In genomic region chr1:38873027-38873969, GRCh38 we compare ENCODE assay signal across 8 cellular contexts. TPM values are rescaled to one million over a fixed set of nuclear protein-coding genes. Genes with fewer than 3 reads are reported as not detected.
A peak's percentile ranks its signal among the peaks of the same experiment; 100 is the strongest.
DNase-seq lines count a peak whose midpoint lies in the region; ATAC-seq and TF ChIP-seq lines count a peak whose summit lies in the region.

A gene with protein sequence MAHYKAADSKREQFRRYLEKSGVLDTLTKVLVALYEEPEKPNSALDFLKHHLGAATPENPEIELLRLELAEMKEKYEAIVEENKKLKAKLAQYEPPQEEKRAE (minus strand): TSS chr1:38873348. CDS start chr1:38873305, 43 bp downstream.

- peaks cover 3 to 9% of the 10 kb centered on the region in 2 donors for H3K36me3 Mint-ChIP-seq in CD14-positive monocyte

- H3K9me3 ChIP-seq in liver (ENCODE audit: control insufficient read depth in 4 of 4, low read length in 3 of 4) = no peaks in the 10 kb centered on the region

- peaks cover 0 to 3% (median 0%) of the 10 kb centered on the region in 4 donors for H3K36me3 ChIP-seq in liver (ENCODE audit: control insufficient read depth in 4 of 4, insufficient read depth in 3 of 4, low read depth in 1 of 4, low read length in 3 of 4)

- peaks cover 22% of the 10 kb centered on the region for H3K4me1 Mint-ChIP-seq in CD14-positive monocyte

- H3K27ac ChIP-seq in dorsolateral prefrontal cortex (peak within 1 kb of the TSS in 44 of 59 donors; percentile 30 to 88 (median 68)), liver (ENCODE audit: low read depth in 1 of 2, low read length in 2 of 2) (peak within 1 kb of the TSS; percentile 34 to 59)

- DNase-seq in CD14-positive monocyte (ENCODE audit: low spot score) (peak; percentile 93), NCI-H82 (lab: John Stamatoyannopoulos, UW) (peak; percentile 98), dorsolateral prefrontal cortex (peak; percentile 89 to 99 (median 96))
- DNase-seq in activated CD4-positive, alpha-beta T cell treated with anti-CD3 and anti-CD28 coated beads, Interleukin-2, amount 50 U/mL, for 48 hours = peak; percentile 94 to 96
- peak; percentile 96 for DNase-seq in stimulated activated CD4-positive, alpha-beta T cell treated with anti-CD3 and anti-CD28 coated beads, Interleukin-4, amount 100 ng/mL, for 24 hours

- H3K27me3 ChIP-seq in dorsolateral prefrontal cortex = no peaks in the 10 kb centered on the region
- H3K27me3 ChIP-seq in liver (ENCODE audit: control insufficient read depth in 4 of 4, insufficient read depth in 4 of 4, low read length in 3 of 4) = no peaks in the 10 kb centered on the region

- peak within 1 kb of the TSS; percentile 63 to 88 (median 81) for H3K27ac Mint-ChIP-seq in CD14-positive monocyte

- WGBS in liver = under 1% methylated on average over 69 of the region's 69 CpGs

- no peaks in the 10 kb centered on the region for H3K9me3 Mint-ChIP-seq in CD14-positive monocyte

- intact Hi-C loops in CD14-positive monocyte (cut with micrococcal nuclease) = no loop called here
- intact Hi-C loops in dorsolateral prefrontal cortex (cut with DNase I) = loop anchor here in 1 of 2 donors (5.0 kb wide), 1 partner anchor 119 kb away; the partner anchor contains the start of gene AKIRIN1

- TF ChIP-seq RAD21 in liver (IDR thresholded peaks at IDR 0.05) = peak; percentile 55 to 65

- H3K4me1 ChIP-seq in liver (ENCODE audit: control insufficient read depth in 4 of 4, insufficient read depth in 4 of 4, low read length in 3 of 4) = peaks cover 0 to 21% (median 19%) of the 10 kb centered on the region in 4 donors

- H3K4me3 Mint-ChIP-seq in CD14-positive monocyte = peak within 1 kb of the TSS; percentile 92

- ATAC-seq in GM19397 (IDR thresholded peaks at IDR 0.05; ENCODE audit: unreplicated experiment) = peak; percentile 98
- peak; percentile 97 for ATAC-seq in HG03571 (IDR thresholded peaks at IDR 0.05; ENCODE audit: unreplicated experiment)

- peaks cover 0 to 2% (median 2%) of the 10 kb centered on the region in 3 donors for H3K27me3 Mint-ChIP-seq in CD14-positive monocyte (ENCODE audit: low read depth in 3 of 3)

- TF ChIP-seq CTCF in CD14-positive monocyte (IDR thresholded peaks at IDR 0.05) (no peak), dorsolateral prefrontal cortex (IDR thresholded peaks at IDR 0.05 in 54 of 56, conservative IDR thresholded peaks at IDR 0.05 in 2 of 56; ENCODE audit: low read depth in 1 of 56, partially characterized antibody in 56 of 56) (peak in 48 of 56 donors; percentile 7 to 66 (median 32)), liver (IDR thresholded peaks at IDR 0.05; ENCODE audit: low read depth, low read length, missing input control) (peak; percentile 34)

- H3K4me3 ChIP-seq in dorsolateral prefrontal cortex (peak within 1 kb of the TSS; percentile 56 to 99 (median 81)), liver (ENCODE audit: low read depth in 1 of 3, low read length in 3 of 3) (peak within 1 kb of the TSS; percentile 69 to 98 (median 95))

- H3K9ac ChIP-seq in liver (ENCODE audit: low read depth in 1 of 2, low read length in 2 of 2) = peak within 1 kb of the TSS; percentile 74 to 96

TF ChIP-seq in liver, 16 proteins besides CTCF, POLR2A, EP300 and RAD21:
- TF ChIP-seq, protein P1, sequence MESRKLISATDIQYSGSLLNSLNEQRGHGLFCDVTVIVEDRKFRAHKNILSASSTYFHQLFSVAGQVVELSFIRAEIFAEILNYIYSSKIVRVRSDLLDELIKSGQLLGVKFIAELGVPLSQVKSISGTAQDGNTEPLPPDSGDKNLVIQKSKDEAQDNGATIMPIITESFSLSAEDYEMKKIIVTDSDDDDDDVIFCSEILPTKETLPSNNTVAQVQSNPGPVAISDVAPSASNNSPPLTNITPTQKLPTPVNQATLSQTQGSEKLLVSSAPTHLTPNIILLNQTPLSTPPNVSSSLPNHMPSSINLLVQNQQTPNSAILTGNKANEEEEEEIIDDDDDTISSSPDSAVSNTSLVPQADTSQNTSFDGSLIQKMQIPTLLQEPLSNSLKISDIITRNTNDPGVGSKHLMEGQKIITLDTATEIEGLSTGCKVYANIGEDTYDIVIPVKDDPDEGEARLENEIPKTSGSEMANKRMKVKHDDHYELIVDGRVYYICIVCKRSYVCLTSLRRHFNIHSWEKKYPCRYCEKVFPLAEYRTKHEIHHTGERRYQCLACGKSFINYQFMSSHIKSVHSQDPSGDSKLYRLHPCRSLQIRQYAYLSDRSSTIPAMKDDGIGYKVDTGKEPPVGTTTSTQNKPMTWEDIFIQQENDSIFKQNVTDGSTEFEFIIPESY (IDR thresholded peaks at IDR 0.05) = no peak
- TF ChIP-seq GABPA (IDR thresholded peaks at IDR 0.05 in 1 of 2, conservative IDR thresholded peaks at IDR 0.05 in 1 of 2) (peak; percentile 66 to 93), FOXA1 (IDR thresholded peaks at IDR 0.05) (no peak), FOXA2 (IDR thresholded peaks at IDR 0.05) (no peak), EGR1 (IDR thresholded peaks at IDR 0.05; ENCODE audit: low read depth in 2 of 2) (no peak), JUND (IDR thresholded peaks at IDR 0.05) (no peak), TAF1 (conservative IDR thresholded peaks at IDR 0.05) (no peak), SP1 (IDR thresholded peaks at IDR 0.05) (peak; percentile 22), YY1 (IDR thresholded peaks at IDR 0.05) (peak; percentile 79), NR2F2 (IDR thresholded peaks at IDR 0.05) (no peak), RXRA (IDR thresholded peaks at IDR 0.05) (no peak), HNF4G (IDR thresholded peaks at IDR 0.05) (no peak), ATF3 (IDR thresholded peaks at IDR 0.05) (no peak), HNF4A (conservative IDR thresholded peaks at IDR 0.05) (peak in 1 of 2 donors; percentile 3)
- TF ChIP-seq, protein P2, sequence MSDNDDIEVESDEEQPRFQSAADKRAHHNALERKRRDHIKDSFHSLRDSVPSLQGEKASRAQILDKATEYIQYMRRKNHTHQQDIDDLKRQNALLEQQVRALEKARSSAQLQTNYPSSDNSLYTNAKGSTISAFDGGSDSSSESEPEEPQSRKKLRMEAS (IDR thresholded peaks at IDR 0.05) = peak; percentile 54
- TF ChIP-seq, protein P3, sequence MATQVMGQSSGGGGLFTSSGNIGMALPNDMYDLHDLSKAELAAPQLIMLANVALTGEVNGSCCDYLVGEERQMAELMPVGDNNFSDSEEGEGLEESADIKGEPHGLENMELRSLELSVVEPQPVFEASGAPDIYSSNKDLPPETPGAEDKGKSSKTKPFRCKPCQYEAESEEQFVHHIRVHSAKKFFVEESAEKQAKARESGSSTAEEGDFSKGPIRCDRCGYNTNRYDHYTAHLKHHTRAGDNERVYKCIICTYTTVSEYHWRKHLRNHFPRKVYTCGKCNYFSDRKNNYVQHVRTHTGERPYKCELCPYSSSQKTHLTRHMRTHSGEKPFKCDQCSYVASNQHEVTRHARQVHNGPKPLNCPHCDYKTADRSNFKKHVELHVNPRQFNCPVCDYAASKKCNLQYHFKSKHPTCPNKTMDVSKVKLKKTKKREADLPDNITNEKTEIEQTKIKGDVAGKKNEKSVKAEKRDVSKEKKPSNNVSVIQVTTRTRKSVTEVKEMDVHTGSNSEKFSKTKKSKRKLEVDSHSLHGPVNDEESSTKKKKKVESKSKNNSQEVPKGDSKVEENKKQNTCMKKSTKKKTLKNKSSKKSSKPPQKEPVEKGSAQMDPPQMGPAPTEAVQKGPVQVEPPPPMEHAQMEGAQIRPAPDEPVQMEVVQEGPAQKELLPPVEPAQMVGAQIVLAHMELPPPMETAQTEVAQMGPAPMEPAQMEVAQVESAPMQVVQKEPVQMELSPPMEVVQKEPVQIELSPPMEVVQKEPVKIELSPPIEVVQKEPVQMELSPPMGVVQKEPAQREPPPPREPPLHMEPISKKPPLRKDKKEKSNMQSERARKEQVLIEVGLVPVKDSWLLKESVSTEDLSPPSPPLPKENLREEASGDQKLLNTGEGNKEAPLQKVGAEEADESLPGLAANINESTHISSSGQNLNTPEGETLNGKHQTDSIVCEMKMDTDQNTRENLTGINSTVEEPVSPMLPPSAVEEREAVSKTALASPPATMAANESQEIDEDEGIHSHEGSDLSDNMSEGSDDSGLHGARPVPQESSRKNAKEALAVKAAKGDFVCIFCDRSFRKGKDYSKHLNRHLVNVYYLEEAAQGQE (IDR thresholded peaks at IDR 0.05) = peak; percentile 32

RNA-seq across cellular contexts. Expression of the gene that starts here (rescaled TPM):
- polyA plus RNA-seq in CD14-positive monocyte = 10 to 100 TPM; 77.2 to 92.3 TPM
- 10 to 100 TPM in 1 of 120 experiments, 1 to 10 TPM in 115, under 1 TPM in 4; 0.83 to 11.2 (median 2.3) TPM for total RNA-seq in dorsolateral prefrontal cortex
- 10 to 100 TPM in 1 of 2 donors, 1 to 10 TPM in 1; 8.2 to 12.5 TPM for total RNA-seq in liver
- 10 to 100 TPM in 1 of 2 donors, 1 to 10 TPM in 1; 7.8 to 21.2 TPM for polyA plus RNA-seq in liver

Comparison
In these comparisons a context has a peak if more than half of its experiments do, and no peak if none do; other contexts are left out.
1. Peak in every context shown above with its lines: DNase-seq, ATAC-seq, H3K4me3 ChIP-seq and H3K27ac ChIP-seq.